ENCODE assay signal across 9 cellular contexts in the genomic region with DNA sequence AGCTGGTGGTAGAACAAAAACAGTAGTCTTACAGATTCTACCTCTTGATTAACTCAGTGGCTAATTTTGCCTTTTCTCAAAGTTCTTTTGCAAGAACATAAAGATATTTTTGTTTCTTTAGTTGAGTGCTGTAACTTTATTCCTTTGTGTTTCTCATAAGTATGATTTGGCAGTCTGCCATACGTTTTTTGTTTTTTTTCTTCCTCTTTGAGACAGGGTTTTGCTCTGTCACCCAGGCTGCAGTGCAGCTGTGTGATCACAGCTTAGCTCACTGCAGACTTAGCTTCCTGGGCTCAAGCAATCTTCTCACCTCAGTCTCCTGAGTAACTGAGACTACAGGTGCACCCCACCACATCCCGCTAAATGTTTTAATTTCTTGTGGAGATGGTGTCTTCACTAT. TPM values are rescaled to one million over a fixed set of nuclear protein-coding genes. Genes with fewer than 3 reads are reported as not detected.
DNase-seq lines count a peak whose midpoint lies in the region; ATAC-seq and TF ChIP-seq lines count a peak whose summit lies in the region.
"Had no signal": no experiment of that assay in that cellular context is flagged by ENCODE, and none has a peak within 500 bp of the region (broad histone marks: within the 10 kb centered on the region; RNA-seq: fewer than 3 reads in every experiment).

No MANE protein-coding gene starts in this region.

- H3K27ac Mint-ChIP-seq in activated CD4-positive, alpha-beta T cell treated with anti-CD3 and anti-CD28 coated beads for 36 hours: no peak overlapping the region
- H3K27ac Mint-ChIP-seq in activated T-helper 17 cell treated with anti-CD3 and anti-CD28 coated beads, Interleukin-2, amount 50 U/mL, for 72 hours: no peak overlapping the region

- TF ChIP-seq EP300 in stomach (IDR thresholded peaks at IDR 0.05): no peak

- peaks cover 39% of the 10 kb centered on the region for H3F3A ChIP-seq in PC-9 (ENCODE audit: insufficient read depth, low read depth)

- H4K20me1 ChIP-seq in PC-9 (ENCODE audit: insufficient read depth): no peaks in the 10 kb centered on the region

- no TSS peak for BruUV-seq in PC-9 (replicated peaks; lab: Mats Ljungman, UMichigan)

- peak; percentile 60 for ATAC-seq in activated CD4-positive, alpha-beta T cell treated with anti-CD3 and anti-CD28 coated beads for 36 hours
- no peak for ATAC-seq in activated T-helper 17 cell treated with anti-CD3 and anti-CD28 coated beads, Interleukin-2, amount 50 U/mL, for 72 hours (replicated peaks)

- H3K36me3 Mint-ChIP-seq in activated CD4-positive, alpha-beta T cell treated with anti-CD3 and anti-CD28 coated beads for 36 hours (ENCODE audit: low read depth): peaks cover 17% of the 10 kb centered on the region
- peaks cover 50% of the 10 kb centered on the region for H3K36me3 Mint-ChIP-seq in activated T-helper 17 cell treated with anti-CD3 and anti-CD28 coated beads, Interleukin-2, amount 50 U/mL, for 72 hours (ENCODE audit: low read depth)

- H3K9me2 ChIP-seq in PC-9 (ENCODE audit: insufficient read depth): no peaks in the 10 kb centered on the region

- H3K9me3 Mint-ChIP-seq in activated CD4-positive, alpha-beta T cell treated with anti-CD3 and anti-CD28 coated beads for 36 hours (ENCODE audit: low read depth): no peaks in the 10 kb centered on the region
- no peaks in the 10 kb centered on the region for H3K9me3 Mint-ChIP-seq in activated T-helper 17 cell treated with anti-CD3 and anti-CD28 coated beads, Interleukin-2, amount 50 U/mL, for 72 hours

- CTCF ChIA-PET in activated CD4-positive, alpha-beta T cell treated with anti-CD3 and anti-CD28 coated beads for 36 hours (lab: Charles Lee): interaction anchor here (1.6 to 1.7 kb wide), 2 partner anchors 10 to 16 kb away, joined by 3 to 12 read pairs; no protein-coding TSS in a partner anchor
- CTCF ChIA-PET in PC-9 (lab: Charles Lee) (interaction anchor here (0.5 to 1.5 kb wide), 2 partner anchors 10 to 22 kb away, joined by 3 to 5 read pairs; a partner anchor contains a TSS), HEK293T (lab: Yijun Ruan, JAX) (no interaction called here)

- H3K9me3 ChIP-seq in PC-9 (ENCODE audit: insufficient read depth, low read depth) (no peaks in the 10 kb centered on the region), esophagus (ENCODE audit: control insufficient read depth in 2 of 2, insufficient read depth in 1 of 2, low read depth in 1 of 2, low read length in 1 of 2) (no peaks in the 10 kb centered on the region), stomach (no peaks in the 10 kb centered on the region)

- DNase-seq in activated CD4-positive, alpha-beta T cell treated with anti-CD3 and anti-CD28 coated beads for 36 hours: no peak
- DNase-seq in activated CD4-positive, alpha-beta T cell treated with anti-CD3 and anti-CD28 coated beads for 1 hour: no peak
- DNase-seq in PC-9 (peak; percentile 48 to 82), stomach (no peak), anterior cingulate cortex (lab: John Stamatoyannopoulos, UW) (no peak), HEK293T (ENCODE audit: extremely low spot score) (no peak)
- DNase-seq: C1 segment of cervical spinal cord had no signal

- no peak overlapping the region for H3K4me3 Mint-ChIP-seq in activated CD4-positive, alpha-beta T cell treated with anti-CD3 and anti-CD28 coated beads for 36 hours
- no peak overlapping the region for H3K4me3 Mint-ChIP-seq in activated T-helper 17 cell treated with anti-CD3 and anti-CD28 coated beads, Interleukin-2, amount 50 U/mL, for 72 hours

- no peaks in the 10 kb centered on the region for H3K27me3 ChIP-seq in PC-9 (ENCODE audit: insufficient read depth, low read depth)
- H3K27me3 ChIP-seq in esophagus (ENCODE audit: control insufficient read depth in 1 of 2, insufficient read depth in 2 of 2, low read length in 2 of 2): no peaks in the 10 kb centered on the region
- no peaks in the 10 kb centered on the region for H3K27me3 ChIP-seq in stomach

- H3K36me3 ChIP-seq in PC-9 (ENCODE audit: low read depth) (peaks cover 36% of the 10 kb centered on the region), esophagus (ENCODE audit: control insufficient read depth in 2 of 2, insufficient read depth in 2 of 2, low read length in 1 of 2) (peaks cover 0 to 2% of the 10 kb centered on the region in 2 donors), stomach (peaks cover 0 to 3% (median 0%) of the 10 kb centered on the region in 4 donors)

- peak overlapping the region; percentile 58 for H3K4me2 ChIP-seq in PC-9

- no peak for TF ChIP-seq POLR2A in stomach (IDR thresholded peaks at IDR 0.05)

- no peaks in the 10 kb centered on the region for H3K27me3 Mint-ChIP-seq in activated CD4-positive, alpha-beta T cell treated with anti-CD3 and anti-CD28 coated beads for 36 hours
- no peaks in the 10 kb centered on the region for H3K27me3 Mint-ChIP-seq in activated T-helper 17 cell treated with anti-CD3 and anti-CD28 coated beads, Interleukin-2, amount 50 U/mL, for 72 hours

- TF ChIP-seq CTCF in PC-9 (conservative IDR thresholded peaks at IDR 0.05) (no peak), stomach (IDR thresholded peaks at IDR 0.05) (no peak)

- H3K4me1 ChIP-seq in PC-9 (replicated peaks; ENCODE audit: insufficient read depth): peaks cover 64% of the 10 kb centered on the region
- peaks cover 0 to 2% of the 10 kb centered on the region in 2 donors for H3K4me1 ChIP-seq in esophagus (ENCODE audit: control insufficient read depth in 2 of 2, insufficient read depth in 2 of 2, low read length in 1 of 2)
- peaks cover 5 to 28% (median 13%) of the 10 kb centered on the region in 4 donors for H3K4me1 ChIP-seq in stomach

- H3K79me2 ChIP-seq in PC-9 (ENCODE audit: low read depth): peaks cover 51% of the 10 kb centered on the region

- peaks cover 30% of the 10 kb centered on the region for H3K4me1 Mint-ChIP-seq in activated CD4-positive, alpha-beta T cell treated with anti-CD3 and anti-CD28 coated beads for 36 hours
- peaks cover 6% of the 10 kb centered on the region for H3K4me1 Mint-ChIP-seq in activated T-helper 17 cell treated with anti-CD3 and anti-CD28 coated beads, Interleukin-2, amount 50 U/mL, for 72 hours

- intact Hi-C loops in activated CD4-positive, alpha-beta T cell treated with anti-CD3 and anti-CD28 coated beads for 36 hours (cut with DNase I, micrococcal nuclease): no loop called here
- intact Hi-C loops in PC-9 (cut with micrococcal nuclease; ENCODE audit: unreplicated experiment) (loop anchor here (1.0 kb wide), 1 partner anchor 10 kb away; no protein-coding TSS in a partner anchor), stomach (cut with DNase I; ENCODE audit: low total_unique reads) (no loop called here)

- H3K4me3 ChIP-seq in PC-9 (peak overlapping the region; percentile 7; the same call in 1 of the 2 replicates), esophagus (ENCODE audit: low read depth in 1 of 2, low read length in 2 of 2) (no peak overlapping the region), stomach (no peak overlapping the region)

- WGBS in esophagus, 2 donors: 42 to 46% methylated on average over 2 of the region's 2 CpGs
- WGBS in stomach, 5 donors: 37 to 48% (median 45%) methylated on average over 2 of the region's 2 CpGs

- H3K27ac ChIP-seq in PC-9 (peak overlapping the region; percentile 87), esophagus (ENCODE audit: low read depth in 2 of 2, low read length in 1 of 2) (peak overlapping the region; percentile 40 to 45), stomach (peak overlapping the region in 4 of 5 donors; percentile 3 to 63 (median 34))

- no peak overlapping the region for H2AFZ ChIP-seq in PC-9

- POLR2A ChIA-PET in activated CD4-positive, alpha-beta T cell treated with anti-CD3 and anti-CD28 coated beads for 36 hours (lab: Charles Lee): no interaction called here
- POLR2A ChIA-PET in PC-9 (lab: Charles Lee; ENCODE audit: unreplicated experiment) (interaction anchor here (0.9 to 1.4 kb wide), 2 partner anchors 10 kb away, joined by 4 to 10 read pairs; no protein-coding TSS in a partner anchor), HEK293T (lab: Yijun Ruan, JAX) (no interaction called here)

TF ChIP-seq in HEK293T, 16 proteins besides CTCF, POLR2A, EP300 and RAD21:
- TF ChIP-seq BHLHE40 (IDR thresholded peaks at IDR 0.05; ENCODE audit: borderline replicate concordance) (no peak), TARDBP (IDR thresholded peaks at IDR 0.05) (no peak), ELF4 (IDR thresholded peaks at IDR 0.05) (no peak), FOXK2 (IDR thresholded peaks at IDR 0.05) (no peak), CTBP1 (IDR thresholded peaks at IDR 0.05; ENCODE audit: borderline replicate concordance) (no peak)
- TF ChIP-seq, protein P1, sequence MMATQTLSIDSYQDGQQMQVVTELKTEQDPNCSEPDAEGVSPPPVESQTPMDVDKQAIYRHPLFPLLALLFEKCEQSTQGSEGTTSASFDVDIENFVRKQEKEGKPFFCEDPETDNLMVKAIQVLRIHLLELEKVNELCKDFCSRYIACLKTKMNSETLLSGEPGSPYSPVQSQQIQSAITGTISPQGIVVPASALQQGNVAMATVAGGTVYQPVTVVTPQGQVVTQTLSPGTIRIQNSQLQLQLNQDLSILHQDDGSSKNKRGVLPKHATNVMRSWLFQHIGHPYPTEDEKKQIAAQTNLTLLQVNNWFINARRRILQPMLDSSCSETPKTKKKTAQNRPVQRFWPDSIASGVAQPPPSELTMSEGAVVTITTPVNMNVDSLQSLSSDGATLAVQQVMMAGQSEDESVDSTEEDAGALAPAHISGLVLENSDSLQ (IDR thresholded peaks at IDR 0.05): no peak

RNA-seq across cellular contexts. Expression of a gene that starts 22.4 kb away (rescaled TPM):
- total RNA-seq in activated CD4-positive, alpha-beta T cell treated with anti-CD3 and anti-CD28 coated beads for 36 hours: 10 to 100 TPM; 20.2 to 22.8 TPM
- total RNA-seq in PC-9 (2021): 30.7 and 33.6 TPM in 2 replicates
- 10 to 100 TPM; 19.8 to 21.6 TPM for polyA plus RNA-seq in esophagus
- 10 to 100 TPM in 2 of 5 donors, 1 to 10 TPM in 3; 4.1 to 39.7 (median 9.0) TPM for total RNA-seq in stomach
- polyA plus RNA-seq in stomach: 1 to 10 TPM; 5.0 to 7.6 (median 6.1) TPM
- 1 to 10 TPM; 1.4 to 7.1 TPM for total RNA-seq in activated T-helper 17 cell treated with anti-CD3 and anti-CD28 coated beads, Interleukin-2, amount 50 U/mL, for 72 hours

Comparison
In these comparisons a context has a peak if more than half of its experiments do, and no peak if none do; other contexts are left out.
1. DNase-seq: peak in PC-9 (2 of 2); none in activated CD4-positive, alpha-beta T cell treated with anti-CD3 and anti-CD28 coated beads for 36 hours (single experiment), activated CD4-positive, alpha-beta T cell treated with anti-CD3 and anti-CD28 coated beads for 1 hour (single experiment), stomach (single experiment), anterior cingulate cortex (0 of 58) and HEK293T (single experiment).
2. H3K27ac ChIP-seq: peak in every context shown above with its lines; median percentile 87 in PC-9; 42 in esophagus; 34 in stomach.